ENCODE assay signal across 2 cellular contexts in genomic region chr20:39050555-39050902, GRCh38.
TF ChIP-seq lines count a peak whose summit lies in the region.

No MANE protein-coding gene starts in this region.

TF ChIP-seq in HEK293, 187 proteins besides CTCF, POLR2A, EP300 and RAD21 (continued from another document):
- TF ChIP-seq, protein P1, sequence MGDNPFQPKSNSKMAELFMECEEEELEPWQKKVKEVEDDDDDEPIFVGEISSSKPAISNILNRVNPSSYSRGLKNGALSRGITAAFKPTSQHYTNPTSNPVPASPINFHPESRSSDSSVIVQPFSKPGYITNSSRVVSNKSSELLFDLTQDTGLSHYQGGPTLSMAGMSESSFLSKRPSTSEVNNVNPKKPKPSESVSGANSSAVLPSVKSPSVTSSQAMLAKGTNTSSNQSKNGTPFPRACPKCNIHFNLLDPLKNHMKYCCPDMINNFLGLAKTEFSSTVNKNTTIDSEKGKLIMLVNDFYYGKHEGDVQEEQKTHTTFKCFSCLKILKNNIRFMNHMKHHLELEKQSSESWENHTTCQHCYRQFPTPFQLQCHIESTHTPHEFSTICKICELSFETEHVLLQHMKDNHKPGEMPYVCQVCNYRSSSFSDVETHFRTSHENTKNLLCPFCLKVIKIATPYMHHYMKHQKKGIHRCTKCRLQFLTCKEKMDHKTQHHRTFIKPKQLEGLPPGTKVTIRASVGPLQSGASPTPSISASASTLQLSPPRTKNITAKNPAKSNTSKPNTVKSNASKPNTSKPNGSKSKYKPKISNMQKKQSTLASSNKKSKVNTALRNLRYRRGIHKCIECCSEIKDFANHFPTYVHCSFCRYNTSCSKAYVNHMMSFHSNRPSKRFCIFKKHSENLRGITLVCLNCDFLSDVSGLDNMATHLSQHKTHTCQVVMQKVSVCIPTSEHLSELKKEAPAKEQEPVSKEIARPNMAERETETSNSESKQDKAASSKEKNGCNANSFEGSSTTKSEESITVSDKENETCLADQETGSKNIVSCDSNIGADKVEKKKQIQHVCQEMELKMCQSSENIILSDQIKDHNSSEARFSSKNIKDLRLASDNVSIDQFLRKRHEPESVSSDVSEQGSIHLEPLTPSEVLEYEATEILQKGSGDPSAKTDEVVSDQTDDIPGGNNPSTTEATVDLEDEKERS (tag by site-specific recombination; IDR thresholded peaks at IDR 0.05) = no peak
- TF ChIP-seq HOXD13 (CRISPR knock-in tag; IDR thresholded peaks at IDR 0.05; ENCODE audit: borderline replicate concordance) (no peak), ZSCAN30 (tag by site-specific recombination; IDR thresholded peaks at IDR 0.05) (no peak), ZNF610 (tag by site-specific recombination; IDR thresholded peaks at IDR 0.05; ENCODE audit: borderline replicate concordance) (no peak), ZBTB48 (tag by site-specific recombination; IDR thresholded peaks at IDR 0.05) (no peak), ZNF19 (tag by site-specific recombination; IDR thresholded peaks at IDR 0.05; ENCODE audit: low read depth) (no peak), ZNF26 (tag by site-specific recombination; IDR thresholded peaks at IDR 0.05) (no peak), ZNF132 (tag by site-specific recombination; IDR thresholded peaks at IDR 0.05; ENCODE audit: borderline replicate concordance) (no peak), ZNF202 (tag by site-specific recombination; IDR thresholded peaks at IDR 0.05; ENCODE audit: borderline replicate concordance) (no peak), ZNF302 (tag by site-specific recombination; IDR thresholded peaks at IDR 0.05; ENCODE audit: low read depth) (no peak), ZNF266 (tag by site-specific recombination; IDR thresholded peaks at IDR 0.05; ENCODE audit: low read depth) (no peak), ZNF155 (tag by site-specific recombination; IDR thresholded peaks at IDR 0.05) (no peak)
- TF ChIP-seq, protein P2, sequence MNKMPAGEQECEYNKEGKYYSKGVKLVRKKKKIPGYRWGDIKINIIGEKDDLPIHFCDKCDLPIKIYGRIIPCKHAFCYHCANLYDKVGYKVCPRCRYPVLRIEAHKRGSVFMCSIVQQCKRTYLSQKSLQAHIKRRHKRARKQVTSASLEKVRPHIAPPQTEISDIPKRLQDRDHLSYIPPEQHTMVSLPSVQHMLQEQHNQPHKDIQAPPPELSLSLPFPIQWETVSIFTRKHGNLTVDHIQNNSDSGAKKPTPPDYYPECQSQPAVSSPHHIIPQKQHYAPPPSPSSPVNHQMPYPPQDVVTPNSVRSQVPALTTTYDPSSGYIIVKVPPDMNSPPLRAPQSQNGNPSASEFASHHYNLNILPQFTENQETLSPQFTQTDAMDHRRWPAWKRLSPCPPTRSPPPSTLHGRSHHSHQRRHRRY (tag by site-specific recombination; IDR thresholded peaks at IDR 0.05) = no peak
- TF ChIP-seq, protein P3, sequence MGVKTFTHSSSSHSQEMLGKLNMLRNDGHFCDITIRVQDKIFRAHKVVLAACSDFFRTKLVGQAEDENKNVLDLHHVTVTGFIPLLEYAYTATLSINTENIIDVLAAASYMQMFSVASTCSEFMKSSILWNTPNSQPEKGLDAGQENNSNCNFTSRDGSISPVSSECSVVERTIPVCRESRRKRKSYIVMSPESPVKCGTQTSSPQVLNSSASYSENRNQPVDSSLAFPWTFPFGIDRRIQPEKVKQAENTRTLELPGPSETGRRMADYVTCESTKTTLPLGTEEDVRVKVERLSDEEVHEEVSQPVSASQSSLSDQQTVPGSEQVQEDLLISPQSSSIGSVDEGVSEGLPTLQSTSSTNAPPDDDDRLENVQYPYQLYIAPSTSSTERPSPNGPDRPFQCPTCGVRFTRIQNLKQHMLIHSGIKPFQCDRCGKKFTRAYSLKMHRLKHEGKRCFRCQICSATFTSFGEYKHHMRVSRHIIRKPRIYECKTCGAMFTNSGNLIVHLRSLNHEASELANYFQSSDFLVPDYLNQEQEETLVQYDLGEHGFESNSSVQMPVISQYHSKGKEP (tag by site-specific recombination; IDR thresholded peaks at IDR 0.05) = no peak

TF ChIP-seq in GM12878, 131 proteins besides CTCF, POLR2A, EP300 and RAD21 (continued from another document):
- TF ChIP-seq, protein P4, sequence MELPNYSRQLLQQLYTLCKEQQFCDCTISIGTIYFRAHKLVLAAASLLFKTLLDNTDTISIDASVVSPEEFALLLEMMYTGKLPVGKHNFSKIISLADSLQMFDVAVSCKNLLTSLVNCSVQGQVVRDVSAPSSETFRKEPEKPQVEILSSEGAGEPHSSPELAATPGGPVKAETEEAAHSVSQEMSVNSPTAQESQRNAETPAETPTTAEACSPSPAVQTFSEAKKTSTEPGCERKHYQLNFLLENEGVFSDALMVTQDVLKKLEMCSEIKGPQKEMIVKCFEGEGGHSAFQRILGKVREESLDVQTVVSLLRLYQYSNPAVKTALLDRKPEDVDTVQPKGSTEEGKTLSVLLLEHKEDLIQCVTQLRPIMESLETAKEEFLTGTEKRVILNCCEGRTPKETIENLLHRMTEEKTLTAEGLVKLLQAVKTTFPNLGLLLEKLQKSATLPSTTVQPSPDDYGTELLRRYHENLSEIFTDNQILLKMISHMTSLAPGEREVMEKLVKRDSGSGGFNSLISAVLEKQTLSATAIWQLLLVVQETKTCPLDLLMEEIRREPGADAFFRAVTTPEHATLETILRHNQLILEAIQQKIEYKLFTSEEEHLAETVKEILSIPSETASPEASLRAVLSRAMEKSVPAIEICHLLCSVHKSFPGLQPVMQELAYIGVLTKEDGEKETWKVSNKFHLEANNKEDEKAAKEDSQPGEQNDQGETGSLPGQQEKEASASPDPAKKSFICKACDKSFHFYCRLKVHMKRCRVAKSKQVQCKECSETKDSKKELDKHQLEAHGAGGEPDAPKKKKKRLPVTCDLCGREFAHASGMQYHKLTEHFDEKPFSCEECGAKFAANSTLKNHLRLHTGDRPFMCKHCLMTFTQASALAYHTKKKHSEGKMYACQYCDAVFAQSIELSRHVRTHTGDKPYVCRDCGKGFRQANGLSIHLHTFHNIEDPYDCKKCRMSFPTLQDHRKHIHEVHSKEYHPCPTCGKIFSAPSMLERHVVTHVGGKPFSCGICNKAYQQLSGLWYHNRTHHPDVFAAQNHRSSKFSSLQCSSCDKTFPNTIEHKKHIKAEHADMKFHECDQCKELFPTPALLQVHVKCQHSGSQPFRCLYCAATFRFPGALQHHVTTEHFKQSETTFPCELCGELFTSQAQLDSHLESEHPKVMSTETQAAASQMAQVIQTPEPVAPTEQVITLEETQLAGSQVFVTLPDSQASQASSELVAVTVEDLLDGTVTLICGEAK (IDR thresholded peaks at IDR 0.05; ENCODE audit: borderline replicate concordance) = no peak
- TF ChIP-seq, protein P5, sequence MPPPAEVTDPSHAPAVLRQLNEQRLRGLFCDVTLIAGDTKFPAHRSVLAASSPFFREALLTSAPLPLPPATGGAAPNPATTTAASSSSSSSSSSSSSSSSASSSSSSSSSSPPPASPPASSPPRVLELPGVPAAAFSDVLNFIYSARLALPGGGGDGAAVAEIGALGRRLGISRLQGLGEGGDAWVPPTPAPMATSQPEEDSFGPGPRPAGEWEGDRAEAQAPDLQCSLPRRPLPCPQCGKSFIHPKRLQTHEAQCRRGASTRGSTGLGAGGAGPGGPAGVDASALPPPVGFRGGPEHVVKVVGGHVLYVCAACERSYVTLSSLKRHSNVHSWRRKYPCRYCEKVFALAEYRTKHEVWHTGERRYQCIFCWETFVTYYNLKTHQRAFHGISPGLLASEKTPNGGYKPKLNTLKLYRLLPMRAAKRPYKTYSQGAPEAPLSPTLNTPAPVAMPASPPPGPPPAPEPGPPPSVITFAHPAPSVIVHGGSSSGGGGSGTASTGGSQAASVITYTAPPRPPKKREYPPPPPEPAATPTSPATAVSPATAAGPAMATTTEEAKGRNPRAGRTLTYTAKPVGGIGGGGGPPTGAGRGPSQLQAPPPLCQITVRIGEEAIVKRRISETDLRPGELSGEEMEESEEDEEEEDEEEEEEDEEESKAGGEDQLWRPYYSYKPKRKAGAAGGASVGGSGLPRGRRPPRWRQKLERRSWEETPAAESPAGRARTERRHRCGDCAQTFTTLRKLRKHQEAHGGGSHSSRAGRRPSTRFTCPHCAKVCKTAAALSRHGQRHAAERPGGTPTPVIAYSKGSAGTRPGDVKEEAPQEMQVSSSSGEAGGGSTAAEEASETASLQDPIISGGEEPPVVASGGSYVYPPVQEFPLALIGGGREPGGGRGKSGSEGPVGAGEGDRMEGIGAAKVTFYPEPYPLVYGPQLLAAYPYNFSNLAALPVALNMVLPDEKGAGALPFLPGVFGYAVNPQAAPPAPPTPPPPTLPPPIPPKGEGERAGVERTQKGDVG (CRISPR knock-in tag; IDR thresholded peaks at IDR 0.05) = no peak
- TF ChIP-seq RBBP5 (conservative IDR thresholded peaks at IDR 0.05) (no peak), SMARCA5 (IDR thresholded peaks at IDR 0.05) (no peak), BMI1 (IDR thresholded peaks at IDR 0.05; ENCODE audit: borderline replicate concordance) (no peak), E2F4 (IDR thresholded peaks at IDR 0.05; ENCODE audit: low read depth, low read length) (no peak), CEBPB (IDR thresholded peaks at IDR 0.05; ENCODE audit: borderline replicate concordance in 1 of 2, low read depth in 2 of 2, low read length in 2 of 2) (no peak), POLR2AphosphoS2 (IDR thresholded peaks at IDR 0.05; ENCODE audit: low read depth, low read length) (no peak)
